Comparison of ENCODE assay signal across 21 cellular contexts in the genomic region with DNA sequence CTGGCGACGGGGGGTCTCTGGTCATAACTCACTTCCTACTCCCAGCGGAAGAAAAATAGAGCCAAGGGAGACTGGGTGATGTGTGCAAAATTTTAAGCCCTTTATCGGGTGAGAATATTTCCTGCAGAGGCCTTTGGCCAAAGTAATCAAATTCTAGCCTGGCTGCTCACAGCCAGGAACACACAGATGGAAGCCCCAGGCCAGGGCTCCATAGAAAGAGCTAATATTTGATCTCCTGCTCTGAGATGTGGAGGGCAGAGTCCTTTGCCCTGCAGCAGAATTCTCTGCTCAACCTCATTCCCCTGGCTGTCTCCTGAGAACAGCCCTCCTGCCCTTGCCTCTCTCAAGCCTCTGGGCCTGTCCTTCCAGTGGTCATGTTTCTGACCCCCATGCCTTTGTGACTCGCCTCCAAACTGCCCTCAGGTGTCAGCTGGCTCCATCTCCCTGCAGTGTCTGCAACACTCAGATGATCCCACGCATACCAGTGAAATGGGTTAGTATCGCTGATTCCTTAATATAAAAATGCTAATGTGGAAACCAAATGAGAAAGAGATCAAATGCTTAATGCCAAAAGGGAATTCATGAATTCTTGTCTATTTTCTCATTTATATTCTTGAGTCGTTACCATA. TPM values are rescaled to one million over a fixed set of nuclear protein-coding genes. Genes with fewer than 3 reads are reported as not detected.
DNase-seq lines count a peak whose midpoint lies in the region; ATAC-seq, FAIRE-seq and TF ChIP-seq lines count a peak whose summit lies in the region.
"Had no signal": no experiment of that assay in that cellular context is flagged by ENCODE, and none has a peak within 500 bp of the region (broad histone marks: within the 10 kb centered on the region; RNA-seq: fewer than 3 reads in every experiment).

No MANE protein-coding gene starts in this region.

- no peaks in the 10 kb centered on the region for H4K20me1 ChIP-seq in astrocyte (ENCODE audit: insufficient read depth, low read length)

- no peak overlapping the region for H3K9ac ChIP-seq in astrocyte (ENCODE audit: low read length)

- H3K4me1 ChIP-seq in astrocyte (ENCODE audit: insufficient read depth, low read length): peaks cover 5% of the 10 kb centered on the region
- H3K4me1 ChIP-seq: psoas muscle, uterus had no signal

- H3K79me2 ChIP-seq in astrocyte (ENCODE audit: insufficient read depth, low read length): no peaks in the 10 kb centered on the region

- peak overlapping the region; percentile 5 for H2AFZ ChIP-seq in astrocyte (ENCODE audit: low read depth, low read length)

- H3K36me3 Mint-ChIP-seq in astrocyte (ENCODE audit: low read depth, unreplicated experiment): no peaks in the 10 kb centered on the region
- H3K36me3 Mint-ChIP-seq: activated CD8-positive, alpha-beta memory T cell treated with anti-CD3 and anti-CD28 coated beads, Interleukin-2, amount 10 ng/mL, durations not matched to agents 7 days and 5 days; CD14-positive monocyte had no signal

- no peak overlapping the region for H3K4me3 Mint-ChIP-seq in astrocyte (ENCODE audit: unreplicated experiment)
- H3K4me3 Mint-ChIP-seq: activated CD8-positive, alpha-beta memory T cell treated with anti-CD3 and anti-CD28 coated beads, Interleukin-2, amount 10 ng/mL, durations not matched to agents 7 days and 5 days; CD14-positive monocyte; naive thymus-derived CD4-positive, alpha-beta T cell; stimulated activated naive CD8-positive, alpha-beta T cell treated with anti-CD3 and anti-CD28 coated beads, Interleukin-15, amount 100 ng/mL, for 72 hours had no signal

- H3K4me1 Mint-ChIP-seq in astrocyte (ENCODE audit: low read depth, unreplicated experiment): no peaks in the 10 kb centered on the region
- H3K4me1 Mint-ChIP-seq: activated CD8-positive, alpha-beta memory T cell treated with anti-CD3 and anti-CD28 coated beads, Interleukin-2, amount 10 ng/mL, durations not matched to agents 7 days and 5 days; CD14-positive monocyte; naive thymus-derived CD4-positive, alpha-beta T cell; stimulated activated naive CD8-positive, alpha-beta T cell treated with anti-CD3 and anti-CD28 coated beads, Interleukin-15, amount 100 ng/mL, for 72 hours had no signal

- no peak for ATAC-seq in GM18867 (IDR thresholded peaks at IDR 0.05; ENCODE audit: unreplicated experiment)
- ATAC-seq: activated CD8-positive, alpha-beta memory T cell treated with anti-CD3 and anti-CD28 coated beads, Interleukin-2, amount 10 ng/mL, durations not matched to agents 7 days and 5 days; naive thymus-derived CD4-positive, alpha-beta T cell; Panc1; psoas muscle; stimulated activated naive CD8-positive, alpha-beta T cell treated with anti-CD3 and anti-CD28 coated beads, Interleukin-15, amount 100 ng/mL, for 72 hours had no signal

- TF ChIP-seq CTCF in astrocyte (IDR thresholded peaks at IDR 0.05; ENCODE audit: insufficient read depth, low read depth, low read length) (no peak), fibroblast of the aortic adventitia (IDR thresholded peaks at IDR 0.05; ENCODE audit: insufficient read depth, low read length) (no peak)

- no peak overlapping the region for H3K27ac ChIP-seq in astrocyte (ENCODE audit: low read depth, low read length)
- H3K27ac ChIP-seq: psoas muscle, uterus had no signal

- H3K4me3 ChIP-seq in astrocyte (ENCODE audit: insufficient read depth, low read depth, low read length): no peak overlapping the region
- H3K4me3 ChIP-seq in fibroblast of the aortic adventitia (ENCODE audit: low read depth, low read length): no peak overlapping the region
- H3K4me3 ChIP-seq: lung, psoas muscle, uterus had no signal

- peaks cover 7% of the 10 kb centered on the region for H3K27me3 Mint-ChIP-seq in astrocyte (ENCODE audit: low read depth, unreplicated experiment)

- DNase-seq in SIG-M5 treated with dmso at 0.1 percent for 504 hours (lab: John Stamatoyannopoulos, UW; ENCODE audit: unreplicated experiment): peak; percentile 6
- DNase-seq in SIG-M5 (lab: John Stamatoyannopoulos, UW): no peak
- peak; percentile 25 for DNase-seq in astrocyte (ENCODE audit: low read depth)
- DNase-seq in fibroblast of the aortic adventitia (ENCODE audit: low read depth): peak; percentile 3
- DNase-seq in retina: peak; percentile 20
- DNase-seq in AG08396 (ENCODE audit: low spot score): no peak
- DNase-seq in amniotic stem cell (lab: John Stamatoyannopoulos, UW): no peak
- DNase-seq: activated CD8-positive, alpha-beta memory T cell treated with anti-CD3 and anti-CD28 coated beads, Interleukin-2, amount 10 ng/mL, durations not matched to agents 7 days and 5 days; activated effector memory CD4-positive, alpha-beta T cell treated with Interleukin-2 at 50 U/mL for 16 hours; IMR-90; naive thymus-derived CD4-positive, alpha-beta T cell; NCI-H2081 treated with DMSO at 0.1 percent for 48 hours; NCI-H774; psoas muscle; stimulated activated naive CD8-positive, alpha-beta T cell treated with anti-CD3 and anti-CD28 coated beads, Interleukin-15, amount 100 ng/mL, for 72 hours; uterus had no signal

- no peaks in the 10 kb centered on the region for H3K9me3 ChIP-seq in astrocyte (ENCODE audit: insufficient read depth, low read depth, low read length)
- H3K9me3 ChIP-seq: psoas muscle, uterus had no signal

- FAIRE-seq in astrocyte (lab: Jason Lieb, UNC): no peak
- FAIRE-seq: A204.1 had no signal

- peaks cover 12% of the 10 kb centered on the region for H3K27me3 ChIP-seq in astrocyte (ENCODE audit: insufficient read depth, low read length)
- H3K27me3 ChIP-seq: uterus had no signal

- peaks cover 3% of the 10 kb centered on the region for H3K9me3 Mint-ChIP-seq in astrocyte (ENCODE audit: unreplicated experiment)

- H3K27ac Mint-ChIP-seq in astrocyte (ENCODE audit: unreplicated experiment): no peak overlapping the region
- H3K27ac Mint-ChIP-seq: activated CD8-positive, alpha-beta memory T cell treated with anti-CD3 and anti-CD28 coated beads, Interleukin-2, amount 10 ng/mL, durations not matched to agents 7 days and 5 days; CD14-positive monocyte; naive thymus-derived CD4-positive, alpha-beta T cell had no signal

- H3K4me2 ChIP-seq in astrocyte (ENCODE audit: low read length): no peak overlapping the region

- H3K36me3 ChIP-seq in astrocyte (ENCODE audit: insufficient read depth, low read length): no peaks in the 10 kb centered on the region
- H3K36me3 ChIP-seq: uterus had no signal

RNA-seq across cellular contexts. Expression of a gene that starts 34.5 kb away (rescaled TPM):
- total RNA-seq in astrocyte (59.0 and 82.5 TPM in 2 replicates), fibroblast of the aortic adventitia (ENCODE audit: low replicate concordance) (32.1 and 42.4 TPM in 2 replicates)

Comparison
In these comparisons a context has a peak if more than half of its experiments do, and no peak if none do; other contexts are left out.
1. DNase-seq: peak in SIG-M5 treated with dmso at 0.1 percent for 504 hours (single experiment), astrocyte (single experiment), fibroblast of the aortic adventitia (single experiment) and retina (single experiment); none in SIG-M5 (single experiment), AG08396 (single experiment) and amniotic stem cell (single experiment).